14 cellular contexts compared by ENCODE assay signal in genomic region chr22:46844606-46845210, GRCh38.
DNase-seq lines count a peak whose midpoint lies in the region; ATAC-seq and TF ChIP-seq lines count a peak whose summit lies in the region.
"Had no signal": no experiment of that assay in that cellular context is flagged by ENCODE, and none has a peak within 500 bp of the region (broad histone marks: within the 10 kb centered on the region; RNA-seq: fewer than 3 reads in every experiment).

No MANE protein-coding gene starts in this region.

- TF ChIP-seq RAD21 in IMR-90 (IDR thresholded peaks at IDR 0.05; ENCODE audit: low read length) = no peak

- no TSS peak for BruUV-seq in IMR-90 (replicated peaks; lab: Mats Ljungman, UMichigan)

- peaks cover 43 to 56% of the 10 kb centered on the region in 2 experiments for H3K79me1 ChIP-seq in IMR-90 (ENCODE audit: low read depth in 1 of 2, low read length in 2 of 2)

- intact Hi-C loops in IMR-90 (cut with micrococcal nuclease) = loop anchor here (1.0 to 10.0 kb wide), 3 partner anchors 310 to 1648 kb away; no protein-coding TSS in a partner anchor
- intact Hi-C loops in dorsolateral prefrontal cortex (cut with DNase I) = loop anchor here (5.0 to 10.0 kb wide), 2 partner anchors 323 to 1650 kb away; no protein-coding TSS in a partner anchor

- H3K36me3 ChIP-seq in IMR-90 (ENCODE audit: control insufficient read depth, insufficient read depth, low read length) = peaks cover 1% of the 10 kb centered on the region; the same call in 1 of the 2 replicates
- H3K36me3 ChIP-seq: SJSA1 had no signal

- no peaks in the 10 kb centered on the region for H3K9me3 ChIP-seq in IMR-90 (ENCODE audit: control insufficient read depth, insufficient read depth, low read length)
- H3K9me3 ChIP-seq: SJSA1 had no signal

- no peak overlapping the region for H2BK5ac ChIP-seq in IMR-90 (ENCODE audit: low read depth, low read length, poor library complexity, severe bottlenecking)

- no peak overlapping the region for H3K4me3 Mint-ChIP-seq in mesothelial cell of epicardium
- H3K4me3 Mint-ChIP-seq: activated CD8-positive, alpha-beta T cell treated with anti-CD3 and anti-CD28 coated beads for 36 hours had no signal

- no peaks in the 10 kb centered on the region for H3K27me3 Mint-ChIP-seq in mesothelial cell of epicardium (ENCODE audit: low read depth)
- H3K27me3 Mint-ChIP-seq: activated CD8-positive, alpha-beta T cell treated with anti-CD3 and anti-CD28 coated beads for 36 hours had no signal

- H3K4me3 ChIP-seq in IMR-90 (ENCODE audit: insufficient read depth, low read depth, low read length) (no peak overlapping the region), dorsolateral prefrontal cortex (peak overlapping the region in 55 of 59 donors; percentile 1 to 62 (median 41))
- H3K4me3 ChIP-seq: GM12878, hepatocyte, SJSA1 had no signal

- no CpG with 5 or more reads among the region's 11 CpGs for WGBS in IMR-90 (ENCODE audit: extremely low coverage in 2 of 2, insufficient read length in 1 of 2), 2 experiments

- CTCF ChIA-PET in IMR-90 (lab: Yijun Ruan, JAX) = interaction anchor here (0.8 to 1.6 kb wide), 2 partner anchors 14 kb away, joined by 3 read pairs; no protein-coding TSS in a partner anchor

- H3K27me3 ChIP-seq in IMR-90 (ENCODE audit: control insufficient read depth, insufficient read depth, low read length) (no peaks in the 10 kb centered on the region), dorsolateral prefrontal cortex (no peaks in the 10 kb centered on the region)
- H3K27me3 ChIP-seq: hepatocyte, SJSA1 had no signal

- H3K9ac ChIP-seq in IMR-90 (ENCODE audit: low read depth, low read length) = no peak overlapping the region

- no peak overlapping the region for H2BK15ac ChIP-seq in IMR-90 (ENCODE audit: low read depth, low read length)

- dilution Hi-C loops in IMR-90 (cut with HindIII; ENCODE audit: low sequenced_read_pairs, unreplicated experiment) = no loop called here

- no peak overlapping the region for H3K27ac ChIP-seq in IMR-90 (ENCODE audit: insufficient read depth, low read length)
- peak overlapping the region in 54 of 59 donors; percentile 1 to 92 (median 70) for H3K27ac ChIP-seq in dorsolateral prefrontal cortex
- peak overlapping the region; percentile 31 for H3K27ac ChIP-seq in substantia nigra (ENCODE audit: low read depth, low read length, poor library complexity, severe bottlenecking)
- H3K27ac ChIP-seq: C4-2B, hepatocyte, SJSA1 had no signal

- H3K14ac ChIP-seq in IMR-90 (replicated peaks; ENCODE audit: low read depth, low read length) = no peak overlapping the region

- H2BK120ac ChIP-seq in IMR-90 (ENCODE audit: low read depth, low read length) = no peak overlapping the region

- H4K20me1 ChIP-seq in IMR-90 (ENCODE audit: insufficient read depth, low read length) = peaks cover 24% of the 10 kb centered on the region

- DNase-seq in IMR-90 (no peak), dorsolateral prefrontal cortex (peak in 1 of 10 donors; percentile 26), mesothelial cell of epicardium (ENCODE audit: low spot score in 2 of 2, unreplicated experiment in 2 of 2) (no peak), substantia nigra (lab: John Stamatoyannopoulos, UW) (no peak), retina (no peak), midbrain (lab: John Stamatoyannopoulos, UW) (no peak), GM13976 (ENCODE audit: low spot score) (no peak)
- DNase-seq: activated CD8-positive, alpha-beta T cell treated with anti-CD3 and anti-CD28 coated beads for 36 hours; activated effector memory CD4-positive, alpha-beta T cell treated with Interleukin-2 at 50 U/mL for 16 hours; NCI-H2227 treated with DMSO at 0.1 percent for 48 hours had no signal

- H2AK9ac ChIP-seq in IMR-90 (replicated peaks; ENCODE audit: low read depth, low read length, poor library complexity) = peak overlapping the region; percentile 43

- 0 out of 2 replicates have a peak overlapping the region, but pooled peaks have one; percentile 29 for H3K4ac ChIP-seq in IMR-90 (ENCODE audit: low read depth, low read length)

- peaks cover 20% of the 10 kb centered on the region for H3K9me1 ChIP-seq in IMR-90 (ENCODE audit: insufficient read depth, low read length)

- H3K27ac Mint-ChIP-seq in mesothelial cell of epicardium = peak overlapping the region; percentile 21
- H3K27ac Mint-ChIP-seq: activated CD8-positive, alpha-beta T cell treated with anti-CD3 and anti-CD28 coated beads for 36 hours had no signal

- peaks cover 4% of the 10 kb centered on the region for H3K36me3 Mint-ChIP-seq in mesothelial cell of epicardium

- H2AK5ac ChIP-seq in IMR-90 (ENCODE audit: low read depth, low read length) = peak overlapping the region; percentile 72; the same call in 1 of the 2 replicates

- TF ChIP-seq CTCF in IMR-90 (conservative IDR thresholded peaks at IDR 0.05; ENCODE audit: low read depth, low read length) = no peak
- no peak for TF ChIP-seq CTCF in dorsolateral prefrontal cortex (IDR thresholded peaks at IDR 0.05 in 54 of 56, conservative IDR thresholded peaks at IDR 0.05 in 2 of 56; ENCODE audit: low read depth in 1 of 56, partially characterized antibody in 56 of 56)
- TF ChIP-seq CTCF in mesothelial cell of epicardium (IDR thresholded peaks at IDR 0.05; ENCODE audit: unreplicated experiment) = no peak
- no peak for TF ChIP-seq CTCF in GM13976 (IDR thresholded peaks at IDR 0.05; ENCODE audit: borderline replicate concordance, control extremely low read depth, extremely low read depth, insufficient read depth, missing control alignments)

- H3K4me2 ChIP-seq in IMR-90 (ENCODE audit: low read depth, low read length) = no peak overlapping the region
- H3K4me2 ChIP-seq: hepatocyte had no signal

- H4K8ac ChIP-seq in IMR-90 (ENCODE audit: low read depth in 2 of 2, low read length in 2 of 2) = no peak overlapping the region

- no peak overlapping the region for H4K5ac ChIP-seq in IMR-90 (ENCODE audit: low read depth, low read length)

- H4K91ac ChIP-seq in IMR-90 (ENCODE audit: insufficient read depth, low read depth, low read length) = no peak overlapping the region

- H3K4me1 Mint-ChIP-seq in mesothelial cell of epicardium = peaks cover 35% of the 10 kb centered on the region

- H2AFZ ChIP-seq in IMR-90 (replicated peaks; ENCODE audit: low read length, poor library complexity) = no peak overlapping the region
- H2AFZ ChIP-seq: hepatocyte had no signal

- no peak overlapping the region for H3K56ac ChIP-seq in IMR-90 (ENCODE audit: extremely low read depth, insufficient read depth, low read length)

- H2BK20ac ChIP-seq in IMR-90 (ENCODE audit: low read depth, low read length) = no peak overlapping the region

- no peak overlapping the region for H3K23ac ChIP-seq in IMR-90 (ENCODE audit: low read depth, low read length)

- in situ Hi-C loops in IMR-90 (cut with MboI; ENCODE audit: low sequenced_read_pairs) (no loop called here), GM13976 (cut with MboI; ENCODE audit: low sequenced_read_pairs, unreplicated experiment) (no loop called here)

- POLR2A ChIA-PET in IMR-90 (lab: Charles Lee; ENCODE audit: unreplicated experiment) = interaction anchor here (0.6 kb wide), 1 partner anchor 46 kb away, joined by 3 read pairs; no protein-coding TSS in a partner anchor

- H3K4me1 ChIP-seq in IMR-90 (ENCODE audit: control insufficient read depth, insufficient read depth, low read length) = peaks cover 16% of the 10 kb centered on the region

- no peak for TF ChIP-seq POLR2A in IMR-90 (IDR thresholded peaks at IDR 0.05; ENCODE audit: low read depth, low read length)

- H3K9me3 Mint-ChIP-seq in mesothelial cell of epicardium = peaks cover 5% of the 10 kb centered on the region
- H3K9me3 Mint-ChIP-seq: activated CD8-positive, alpha-beta T cell treated with anti-CD3 and anti-CD28 coated beads for 36 hours had no signal

- ATAC-seq in IMR-90 (ENCODE audit: low read depth) = no peak
- ATAC-seq: activated CD8-positive, alpha-beta T cell treated with anti-CD3 and anti-CD28 coated beads for 36 hours; GM12878 had no signal

- H3K18ac ChIP-seq in IMR-90 (ENCODE audit: low read depth, low read length) = no peak overlapping the region

TF ChIP-seq in IMR-90, 13 proteins besides CTCF, POLR2A, EP300 and RAD21:
- TF ChIP-seq SMC3 (IDR thresholded peaks at IDR 0.05; ENCODE audit: low read depth, low read length) = no peak
- no peak for TF ChIP-seq USF2 (IDR thresholded peaks at IDR 0.05; ENCODE audit: low read depth, low read length)
- TF ChIP-seq MXI1 (IDR thresholded peaks at IDR 0.05; ENCODE audit: borderline replicate concordance, low read depth, low read length) = no peak
- TF ChIP-seq RFX5 (IDR thresholded peaks at IDR 0.05; ENCODE audit: low read depth, low read length) = no peak
- no peak for TF ChIP-seq FOS (IDR thresholded peaks at IDR 0.05; ENCODE audit: low read depth, low read length)
- no peak for TF ChIP-seq ELK1 (IDR thresholded peaks at IDR 0.05; ENCODE audit: borderline replicate concordance, low read depth, low read length)
- TF ChIP-seq MAZ (IDR thresholded peaks at IDR 0.05; ENCODE audit: borderline replicate concordance, low read depth, low read length) = no peak
- no peak for TF ChIP-seq BHLHE40 (IDR thresholded peaks at IDR 0.05; ENCODE audit: low read depth, low read length)
- no peak for TF ChIP-seq NFE2L2 (IDR thresholded peaks at IDR 0.05; ENCODE audit: low read depth, low read length)
- TF ChIP-seq RCOR1 (IDR thresholded peaks at IDR 0.05; ENCODE audit: insufficient replicate concordance, low read length) = no peak
